In genomic region chr14:96497087-96497486, GRCh38 we compare ENCODE assay signal across 15 cellular contexts. TPM values are rescaled to one million over a fixed set of nuclear protein-coding genes. Genes with fewer than 3 reads are reported as not detected.
DNase-seq lines count a peak whose midpoint lies in the region; ATAC-seq and TF ChIP-seq lines count a peak whose summit lies in the region.
"Had no signal": no experiment of that assay in that cellular context is flagged by ENCODE, and none has a peak within 500 bp of the region (broad histone marks: within the 10 kb centered on the region; RNA-seq: fewer than 3 reads in every experiment).

No MANE protein-coding gene starts in this region.

- H3K4me3 ChIP-seq in choroid plexus epithelial cell (ENCODE audit: low read depth, low read length) = no peak overlapping the region
- H3K4me3 ChIP-seq: coronary artery had no signal

- DNase-seq in choroid plexus epithelial cell (ENCODE audit: low read depth) (peak; percentile 5), LoVo (ENCODE audit: low spot score) (no peak), UCSD-AML1 (lab: John Stamatoyannopoulos, UW; ENCODE audit: unreplicated experiment) (no peak), left lobe of liver (ENCODE audit: low spot score) (no peak)
- DNase-seq: C1 segment of cervical spinal cord; GDM1; NCI-H2029 treated with DMSO at 0.1 percent for 48 hours; stimulated activated CD4-positive, alpha-beta T cell treated with anti-CD3 and anti-CD28 coated beads, Interleukin-1b, Interleukin-23, amount 100 ng/mL, for 48 hours; stimulated activated naive CD8-positive, alpha-beta T cell treated with anti-CD3 and anti-CD28 coated beads, Interleukin-15, Interleukin-2, amounts not matched to agents 100 U/mL and 50 U/mL, for 24 hours; T-helper 17 cell had no signal

- no peak for TF ChIP-seq CTCF in choroid plexus epithelial cell (conservative IDR thresholded peaks at IDR 0.05; ENCODE audit: low read depth, low read length)

- TF ChIP-seq POLR2A in GM15510 (IDR thresholded peaks at IDR 0.05; ENCODE audit: borderline replicate concordance, extremely low read depth, insufficient read length) = peak; percentile 24

- peak; percentile 39 for ATAC-seq in GM19452 (IDR thresholded peaks at IDR 0.05; ENCODE audit: unreplicated experiment)
- ATAC-seq in HG03280 (IDR thresholded peaks at IDR 0.05; ENCODE audit: unreplicated experiment) = peak; percentile 30
- ATAC-seq in left lobe of liver = no peak
- no peak for ATAC-seq in HG02970 (IDR thresholded peaks at IDR 0.05; ENCODE audit: low FRiP score, unreplicated experiment)
- ATAC-seq: stimulated activated naive CD8-positive, alpha-beta T cell treated with anti-CD3 and anti-CD28 coated beads, Interleukin-15, Interleukin-2, amounts not matched to agents 100 U/mL and 50 U/mL, for 24 hours; T-helper 17 cell had no signal

RNA-seq across cellular contexts. Expression of gene PAPOLA, which starts 5.1 kb away (rescaled TPM):
- total RNA-seq in left lobe of liver = 62.7 TPM

Comparison
In these comparisons a context has a peak if more than half of its experiments do, and no peak if none do; other contexts are left out.
1. ATAC-seq: peak in GM19452 (single experiment) and HG03280 (single experiment); none in left lobe of liver (single experiment) and HG02970 (single experiment).